ENCODE assay signal across 7 cellular contexts in the genomic region with DNA sequence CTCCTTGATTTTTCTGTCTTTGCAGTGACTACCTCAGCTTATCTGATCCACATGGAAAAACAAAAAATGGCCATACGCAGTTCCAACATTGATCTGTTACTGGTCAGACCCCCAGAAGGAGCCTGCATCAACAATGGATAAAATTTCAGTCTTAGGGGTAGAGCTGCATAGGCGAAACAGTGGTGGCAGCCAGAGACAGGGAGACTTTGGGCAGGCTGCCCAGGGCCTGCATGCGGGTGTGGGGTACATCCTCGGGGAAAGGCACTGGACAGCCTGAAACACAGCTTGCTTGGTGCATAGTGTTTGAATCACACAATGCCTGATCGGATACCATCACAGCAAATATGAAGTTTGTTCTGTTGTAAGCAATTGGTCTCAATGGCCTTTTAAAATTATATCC.
"Had no signal": no experiment of that assay in that cellular context is flagged by ENCODE, and none has a peak within 500 bp of the region (broad histone marks: within the 10 kb centered on the region; RNA-seq: fewer than 3 reads in every experiment).

No MANE protein-coding gene starts in this region.

- H3K27ac ChIP-seq: HL-60 had no signal

- FAIRE-seq: HepG2, HTR-8/SVneo, K562 had no signal

- ATAC-seq: HepG2, K562 had no signal

- H3K4me1 Mint-ChIP-seq: IgD-negative memory B cell had no signal

- DNase-seq: IMR-90, KBM-7 had no signal

- H3K36me3 Mint-ChIP-seq: IgD-negative memory B cell had no signal

- H3K27me3 Mint-ChIP-seq: IgD-negative memory B cell had no signal

- H3K4me3 Mint-ChIP-seq: IgD-negative memory B cell had no signal

- H3K4me3 ChIP-seq: K562 had no signal

- H3K27ac Mint-ChIP-seq: IgD-negative memory B cell had no signal
